ENCODE assay signal across 1 cellular context in the genomic region with DNA sequence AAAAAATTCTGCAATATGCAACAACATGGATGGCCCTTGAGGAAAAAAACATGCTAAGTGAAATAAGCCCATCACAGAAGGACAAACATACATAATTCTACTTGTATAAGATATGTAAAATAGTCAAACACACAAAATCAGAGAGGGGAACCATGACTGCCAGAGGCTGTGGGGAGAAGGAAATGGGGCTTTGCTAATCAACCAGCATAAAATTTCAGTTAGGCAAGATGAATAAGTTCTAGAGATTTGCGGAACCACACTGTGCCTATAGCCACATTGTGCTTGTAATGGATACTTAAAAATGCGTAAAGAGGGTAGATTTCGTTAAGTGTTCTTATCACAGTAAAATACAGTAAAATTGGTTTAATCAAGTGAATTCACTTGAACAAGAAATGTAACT.
TF ChIP-seq lines count a peak whose summit lies in the region.

No MANE protein-coding gene starts in this region.

TF ChIP-seq in liver, 16 proteins besides CTCF, POLR2A, EP300 and RAD21 (continued from another document):
- TF ChIP-seq, protein P1, sequence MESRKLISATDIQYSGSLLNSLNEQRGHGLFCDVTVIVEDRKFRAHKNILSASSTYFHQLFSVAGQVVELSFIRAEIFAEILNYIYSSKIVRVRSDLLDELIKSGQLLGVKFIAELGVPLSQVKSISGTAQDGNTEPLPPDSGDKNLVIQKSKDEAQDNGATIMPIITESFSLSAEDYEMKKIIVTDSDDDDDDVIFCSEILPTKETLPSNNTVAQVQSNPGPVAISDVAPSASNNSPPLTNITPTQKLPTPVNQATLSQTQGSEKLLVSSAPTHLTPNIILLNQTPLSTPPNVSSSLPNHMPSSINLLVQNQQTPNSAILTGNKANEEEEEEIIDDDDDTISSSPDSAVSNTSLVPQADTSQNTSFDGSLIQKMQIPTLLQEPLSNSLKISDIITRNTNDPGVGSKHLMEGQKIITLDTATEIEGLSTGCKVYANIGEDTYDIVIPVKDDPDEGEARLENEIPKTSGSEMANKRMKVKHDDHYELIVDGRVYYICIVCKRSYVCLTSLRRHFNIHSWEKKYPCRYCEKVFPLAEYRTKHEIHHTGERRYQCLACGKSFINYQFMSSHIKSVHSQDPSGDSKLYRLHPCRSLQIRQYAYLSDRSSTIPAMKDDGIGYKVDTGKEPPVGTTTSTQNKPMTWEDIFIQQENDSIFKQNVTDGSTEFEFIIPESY (IDR thresholded peaks at IDR 0.05): no peak
TF ChIP-seq in liver: peak in this region for 0.
